8 cellular contexts compared by ENCODE assay signal in genomic region chr6:31403283-31403989, GRCh38. TPM values are rescaled to one million over a fixed set of nuclear protein-coding genes. Genes with fewer than 3 reads are reported as not detected.
DNase-seq lines count a peak whose midpoint lies in the region; ATAC-seq, FAIRE-seq and TF ChIP-seq lines count a peak whose summit lies in the region.

MICA (plus strand) TSS chr6:31403595; CDS start chr6:31403633, 38 bp downstream.

- no peaks in the 10 kb centered on the region for H3K27me3 ChIP-seq in transverse colon

- H3K27ac ChIP-seq in transverse colon, result peak within 1 kb of the TSS; percentile 98 to 100 (median 99)

- CTCF ChIA-PET in T-cell (lab: Charles Lee), result interaction anchor here in 1 of 2 donors (0.9 to 1.4 kb wide), 2 partner anchors 39 to 54 kb away, joined by 3 to 5 read pairs; no protein-coding TSS in a partner anchor

- DNase-seq in T-cell (peak in 32 of 34 experiments; percentile 15 to 66 (median 44)), amniotic epithelial cell (ENCODE audit: low read depth) (peak; percentile 74), left cardiac atrium (peak; percentile 92), pons (ENCODE audit: low spot score) (peak; percentile 76), transverse colon (peak; percentile 94)

- no peaks in the 10 kb centered on the region for H3K36me3 Mint-ChIP-seq in T-cell

- POLR2A ChIA-PET in T-cell (lab: Charles Lee), result interaction anchor here in 1 of 2 donors (0.6 kb wide), 1 partner anchor 59 kb away, joined by 4 read pairs; no protein-coding TSS in a partner anchor

- WGBS in transverse colon (ENCODE audit: low coverage in 1 of 2), 2 donors, result 0% methylated on average over 53 of the region's 54 CpGs; no CpG with 5 or more reads in 1 of the 2 donors

- peak; percentile 72 for FAIRE-seq in A204.1 (lab: Jason Lieb, UNC)

- TF ChIP-seq CTCF in transverse colon (IDR thresholded peaks at IDR 0.05), result peak in 2 of 5 experiments; percentile 22 to 42

- no peaks in the 10 kb centered on the region for H3K36me3 ChIP-seq in transverse colon

- H3K4me3 Mint-ChIP-seq in T-cell, result peak within 1 kb of the TSS; percentile 86 to 97 (median 96)

- in situ Hi-C loops in transverse colon (cut with MboI; ENCODE audit: low pct_ligation_motif_present in 1 of 4, low pct_unique_long_range_greater_than_20kb in 1 of 4, low sequenced_read_pairs in 3 of 4), result loop anchor here in 2 of 4 donors (5.0 kb wide), 1 partner anchor 39 kb away; no protein-coding TSS in a partner anchor

- peaks cover 73 to 90% (median 80%) of the 10 kb centered on the region in 3 donors for H3K4me1 Mint-ChIP-seq in T-cell

- H3K9me3 ChIP-seq in transverse colon, result no peaks in the 10 kb centered on the region

- no peaks in the 10 kb centered on the region for H3K9me3 Mint-ChIP-seq in T-cell

- H3K27me3 Mint-ChIP-seq in T-cell, result no peaks in the 10 kb centered on the region

- peak within 1 kb of the TSS; percentile 89 to 96 for H3K27ac Mint-ChIP-seq in T-cell

- ATAC-seq in GM18867 (IDR thresholded peaks at IDR 0.05; ENCODE audit: unreplicated experiment) (peak; percentile 58), HG03460 (IDR thresholded peaks at IDR 0.05; ENCODE audit: unreplicated experiment) (peak; percentile 51), T-cell (replicated peaks in 1 of 4) (peak; percentile 59 to 67 (median 63)), left cardiac atrium (peak; percentile 74 to 77)

- TF ChIP-seq EP300 in transverse colon (IDR thresholded peaks at IDR 0.05; ENCODE audit: low read depth), result no peak

- intact Hi-C loops in left cardiac atrium (cut with DNase I) (no loop called here), transverse colon (cut with DNase I; ENCODE audit: low total_unique reads) (no loop called here)

- TF ChIP-seq POLR2A in transverse colon (IDR thresholded peaks at IDR 0.05), result peak; percentile 77

- H3K4me1 ChIP-seq in transverse colon, result peaks cover 29 to 65% (median 50%) of the 10 kb centered on the region in 4 donors

- peak within 1 kb of the TSS; percentile 19 to 92 (median 72) for H3K4me3 ChIP-seq in transverse colon

RNA-seq across cellular contexts. Expression of gene MICA, which starts in this region (rescaled TPM):
- total RNA-seq in T-cell (10 to 100 TPM in 4 of 5 donors, 1 to 10 TPM in 1; 5.5 to 24.0 (median 14.9) TPM), left cardiac atrium (10 to 100 TPM; 10.0 to 11.3 TPM), transverse colon (10 to 100 TPM in 3 of 4 donors, 1 to 10 TPM in 1; 7.8 to 45.3 (median 19.9) TPM)

Comparison
In these comparisons a context has a peak if more than half of its experiments do, and no peak if none do; other contexts are left out.
1. Peak in every context shown above with its lines: DNase-seq, ATAC-seq, H3K4me3 ChIP-seq and H3K27ac ChIP-seq.
2. DNase-seq: peak in every context shown above with its lines; median percentile 94 in transverse colon; 92 in left cardiac atrium; 76 in pons; 74 in amniotic epithelial cell; 44 in T-cell.